Comparison of ENCODE assay signal across 19 cellular contexts in the genomic region with DNA sequence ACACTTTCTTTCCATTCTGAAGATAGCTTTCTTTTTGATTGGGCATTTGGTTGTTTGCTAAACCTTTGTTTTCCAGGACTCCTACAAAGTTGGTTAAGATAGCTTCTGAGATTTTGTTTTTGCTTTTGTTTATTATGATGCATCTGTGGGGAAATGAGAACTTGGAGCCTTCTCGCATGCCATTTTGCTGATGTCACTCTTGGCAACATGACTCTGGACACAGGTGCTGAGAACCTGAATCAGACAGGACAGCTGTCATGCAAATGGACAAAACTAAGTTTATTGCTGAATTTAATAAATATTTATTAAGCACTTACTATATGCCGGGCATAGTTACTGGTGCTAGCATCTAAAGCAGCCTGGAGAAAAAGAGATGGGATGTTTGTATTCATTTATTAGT.
"Had no signal": no experiment of that assay in that cellular context is flagged by ENCODE, and none has a peak within 500 bp of the region (broad histone marks: within the 10 kb centered on the region; RNA-seq: fewer than 3 reads in every experiment).

No MANE protein-coding gene starts in this region.

- H3K27me3 ChIP-seq: gastroesophageal sphincter, heart left ventricle, hepatocyte, right atrium auricular region, suprapubic skin, transverse colon, upper lobe of right lung, uterus had no signal

- DNase-seq: effector memory CD8-positive, alpha-beta T cell; foreskin fibroblast; heart left ventricle; kidney; naive thymus-derived CD8-positive, alpha-beta T cell; nephron progenitor cell; nucleus accumbens; stimulated activated CD4-positive, alpha-beta T cell treated with anti-CD3 and anti-CD28 coated beads, Interleukin-2, amount 100 ng/mL, for 48 hours; stimulated activated naive CD4-positive, alpha-beta T cell; stimulated activated naive CD8-positive, alpha-beta T cell treated with anti-CD3 and anti-CD28 coated beads, Interleukin-15, amount 100 ng/mL, for 72 hours; transverse colon; upper lobe of right lung; uterus had no signal

- H3K27ac ChIP-seq: gastroesophageal sphincter, heart left ventricle, hepatocyte, prostate gland, right atrium auricular region, suprapubic skin, transverse colon, upper lobe of right lung, uterus had no signal

- H3K4me3 ChIP-seq: gastroesophageal sphincter, heart left ventricle, hepatocyte, lung, prostate gland, right atrium auricular region, suprapubic skin, transverse colon, upper lobe of right lung, uterus had no signal

- H3K36me3 ChIP-seq: gastroesophageal sphincter, heart left ventricle, prostate gland, right atrium auricular region, suprapubic skin, transverse colon, upper lobe of right lung, uterus had no signal
